1 cellular context compared by ENCODE assay signal in genomic region chr11:449889-450808, GRCh38.
A peak's percentile ranks its signal among the peaks of the same experiment; 100 is the strongest.
TF ChIP-seq lines count a peak whose summit lies in the region.

Gene PTDSS2, plus strand, starts transcription at chr11:450279. Its CDS starts 177 bp downstream, at chr11:450456.

TF ChIP-seq in GM12878, 131 proteins besides CTCF, POLR2A, EP300 and RAD21 (continued from another document):
- TF ChIP-seq ZNF687 (IDR thresholded peaks at IDR 0.05) (peak; percentile 60; the same call in 1 of the 2 replicates), SIX5 (IDR thresholded peaks at IDR 0.05; ENCODE audit: low read depth, low read length, severe bottlenecking) (peak; percentile 96), ZBTB40 (IDR thresholded peaks at IDR 0.05; ENCODE audit: borderline replicate concordance) (0 out of 2 replicates have a peak, but pooled peaks have one; percentile 27), CBFB (IDR thresholded peaks at IDR 0.05; ENCODE audit: low read depth) (peak; percentile 59; the same call in 1 of the 2 replicates), JUND (IDR thresholded peaks at IDR 0.05; ENCODE audit: low read depth, low read length) (no peak), EGR1 (IDR thresholded peaks at IDR 0.05; ENCODE audit: borderline replicate concordance in 1 of 2, low read depth in 2 of 2, low read length in 2 of 2) (peak in 1 of 2 experiments; percentile 67; a peak in 1 of 3 replicates), TARDBP (IDR thresholded peaks at IDR 0.05; ENCODE audit: borderline replicate concordance) (peak; percentile 94), ZNF622 (IDR thresholded peaks at IDR 0.05) (no peak), SMARCA5 (IDR thresholded peaks at IDR 0.05) (peak; percentile 54), KDM1A (IDR thresholded peaks at IDR 0.05; ENCODE audit: borderline replicate concordance) (no peak), NFXL1 (IDR thresholded peaks at IDR 0.05; ENCODE audit: borderline replicate concordance) (0 out of 2 replicates have a peak, but pooled peaks have one; percentile 54), EED (IDR thresholded peaks at IDR 0.05; ENCODE audit: low read depth) (no peak), KLF5 (IDR thresholded peaks at IDR 0.05; ENCODE audit: partially characterized antibody) (peak; percentile 36), CBX3 (IDR thresholded peaks at IDR 0.05; ENCODE audit: borderline replicate concordance, low read depth) (no peak), STAT3 (IDR thresholded peaks at IDR 0.05; ENCODE audit: low read depth, low read length) (0 out of 2 replicates have a peak, but pooled peaks have one; percentile 41), TAF1 (IDR thresholded peaks at IDR 0.05; ENCODE audit: borderline replicate concordance, low read depth, low read length) (no peak; the same call in 1 of the 2 replicates), POU2F2 (IDR thresholded peaks at IDR 0.05; ENCODE audit: borderline replicate concordance, low read depth, low read length) (peak; percentile 56; the same call in 1 of the 3 replicates), SRF (IDR thresholded peaks at IDR 0.05; ENCODE audit: low read depth in 2 of 2, low read length in 2 of 2) (peak in 1 of 2 experiments; percentile 38; a peak in 1 of 4 replicates), SP1 (IDR thresholded peaks at IDR 0.05; ENCODE audit: low read depth, low read length) (peak; percentile 66), DPF2 (IDR thresholded peaks at IDR 0.05) (peak; percentile 77), NBN (IDR thresholded peaks at IDR 0.05) (0 out of 2 replicates have a peak, but pooled peaks have one; percentile 38), MAX (IDR thresholded peaks at IDR 0.05; ENCODE audit: low read depth, low read length) (0 out of 2 replicates have a peak, but pooled peaks have one; percentile 17), TBL1XR1 (IDR thresholded peaks at IDR 0.05; ENCODE audit: low read depth, low read length) (peak; percentile 39; the same call in 1 of the 2 replicates), NR2C1 (IDR thresholded peaks at IDR 0.05) (peak; percentile 90), ZNF24 (IDR thresholded peaks at IDR 0.05) (0 out of 2 replicates have a peak, but pooled peaks have one; percentile 21), RUNX3 (IDR thresholded peaks at IDR 0.05; ENCODE audit: low read length) (peak; percentile 80), ZNF207 (IDR thresholded peaks at IDR 0.05; ENCODE audit: borderline replicate concordance) (peak; percentile 75), STAT1 (conservative IDR thresholded peaks at IDR 0.05) (peak; percentile 55; the same call in 1 of the 2 replicates), RB1 (IDR thresholded peaks at IDR 0.05; ENCODE audit: borderline replicate concordance) (peak; percentile 83; the same call in 1 of the 2 replicates), NRF1 (conservative IDR thresholded peaks at IDR 0.05; ENCODE audit: low read depth, low read length) (0 out of 2 replicates have a peak, but pooled peaks have one; percentile 12)
